Comparison of ENCODE assay signal across 8 cellular contexts in genomic region chr7:100126931-100127865, GRCh38. TPM values are rescaled to one million over a fixed set of nuclear protein-coding genes. Genes with fewer than 3 reads are reported as not detected.
DNase-seq lines count a peak whose midpoint lies in the region; FAIRE-seq and TF ChIP-seq lines count a peak whose summit lies in the region.

TSS of gene MBLAC1 (plus strand) at chr7:100126967. CDS start at chr7:100127396, 429 bp downstream.

- CTCF ChIA-PET in HEK293T (lab: Yijun Ruan, JAX), result interaction anchor here (1.7 kb wide), 1 partner anchor 148 kb away, joined by 3 read pairs; no protein-coding TSS in a partner anchor

- POLR2A ChIA-PET in HEK293T (lab: Yijun Ruan, JAX), result interaction anchor here (0.6 to 6.0 kb wide), 15 partner anchors 11 to 301 kb away, joined by 3 to 80 read pairs (median 4); partner anchors contain the start of genes AP4M1, GJC3, MCM7 and TRIM4

- FAIRE-seq in G401.6 (lab: Jason Lieb, UNC), result peak; percentile 55

- DNase-seq in HEK293T (ENCODE audit: extremely low spot score) (peak; percentile 84), NCI-H1048 (lab: John Stamatoyannopoulos, UW) (peak; percentile 80), SK-N-DZ (ENCODE audit: low spot score) (peak; percentile 91), globus pallidus (ENCODE audit: low spot score) (peak; percentile 90), nucleus accumbens (lab: John Stamatoyannopoulos, UW) (peak; percentile 50 to 95 (median 86)), superior temporal gyrus (ENCODE audit: extremely low spot score) (peak; percentile 93)
- peak; percentile 89 for DNase-seq in activated naive CD4-positive, alpha-beta T cell treated with anti-CD3 and anti-CD28 coated beads, Interleukin-2, amount 50 U/mL, for 16 hours

TF ChIP-seq in HEK293T, 16 proteins besides CTCF, POLR2A, EP300 and RAD21:
- peak; percentile 74; the same call in 1 of the 2 replicates for TF ChIP-seq BHLHE40 (IDR thresholded peaks at IDR 0.05; ENCODE audit: borderline replicate concordance)
- TF ChIP-seq CTBP1 (IDR thresholded peaks at IDR 0.05; ENCODE audit: borderline replicate concordance), result no peak
- TF ChIP-seq SUZ12 (IDR thresholded peaks at IDR 0.05), result no peak
- peak; percentile 82 for TF ChIP-seq L3MBTL2 (conservative IDR thresholded peaks at IDR 0.05)

RNA-seq across cellular contexts. Expression of gene MBLAC1, which starts in this region (rescaled TPM):
- polyA plus RNA-seq in SK-N-DZ (2014; cell fraction: cytosol; rRNA removed), result 0.54 and 3.1 TPM in 2 replicates
- polyA plus RNA-seq in SK-N-DZ (2014; cell fraction: nucleus; rRNA removed), result 0.84 and 4.4 TPM in 2 replicates

Comparison
In these comparisons a context has a peak if more than half of its experiments do, and no peak if none do; other contexts are left out.
1. Peak in every context shown above with its lines: DNase-seq.